ENCODE assay signal across 10 cellular contexts in genomic region chr20:50284811-50285375, GRCh38.
A peak's percentile ranks its signal among the peaks of the same experiment; 100 is the strongest.
DNase-seq lines count a peak whose midpoint lies in the region; ATAC-seq and TF ChIP-seq lines count a peak whose summit lies in the region.
"Had no signal": no experiment of that assay in that cellular context is flagged by ENCODE, and none has a peak within 500 bp of the region (broad histone marks: within the 10 kb centered on the region; RNA-seq: fewer than 3 reads in every experiment).

No MANE protein-coding gene starts in this region.

- H3K27me3 ChIP-seq in adipocyte (replicated peaks; ENCODE audit: control insufficient read depth, insufficient read depth, low read length) (no peaks in the 10 kb centered on the region), layer of hippocampus (ENCODE audit: control insufficient read depth, insufficient read depth, low read length) (no peaks in the 10 kb centered on the region)

- H3K36me3 ChIP-seq in adipocyte (ENCODE audit: control insufficient read depth, insufficient read depth, low read length, severe bottlenecking): no peaks in the 10 kb centered on the region

- H3K9me3 ChIP-seq in adipocyte (ENCODE audit: control insufficient read depth, low read length): no peaks in the 10 kb centered on the region

- H3K4me3 ChIP-seq in adipocyte (ENCODE audit: low read length): peak overlapping the region; percentile 28

- H3K9me3 Mint-ChIP-seq in stimulated activated effector memory CD8-positive, alpha-beta T cell treated with anti-CD3 and anti-CD28 coated beads, Interleukin-12 subunit alpha, Interleukin-12 subunit beta, amount 100 ng/mL, for 72 hours: no peaks in the 10 kb centered on the region

- H3K4me1 Mint-ChIP-seq in stimulated activated effector memory CD8-positive, alpha-beta T cell treated with anti-CD3 and anti-CD28 coated beads, Interleukin-12 subunit alpha, Interleukin-12 subunit beta, amount 100 ng/mL, for 72 hours: peaks cover 42% of the 10 kb centered on the region

- POLR2A ChIA-PET in HEK293T (lab: Yijun Ruan, JAX): interaction anchor here (0.8 to 3.1 kb wide), 9 partner anchors 8 to 169 kb away, joined by 3 to 24 read pairs (median 4); partner anchors contain the start of gene CEBPB

- peaks cover 6% of the 10 kb centered on the region for H3K36me3 Mint-ChIP-seq in stimulated activated effector memory CD8-positive, alpha-beta T cell treated with anti-CD3 and anti-CD28 coated beads, Interleukin-12 subunit alpha, Interleukin-12 subunit beta, amount 100 ng/mL, for 72 hours

- ATAC-seq in stimulated activated effector memory CD8-positive, alpha-beta T cell treated with anti-CD3 and anti-CD28 coated beads, Interleukin-12 subunit alpha, Interleukin-12 subunit beta, amount 100 ng/mL, for 72 hours: no peak
- no peak for ATAC-seq in GM21447 (IDR thresholded peaks at IDR 0.05; ENCODE audit: unreplicated experiment)

- H3K27ac ChIP-seq in layer of hippocampus (ENCODE audit: low read depth, low read length): peak overlapping the region; percentile 13

- peaks cover 56% of the 10 kb centered on the region for H3K4me1 ChIP-seq in adipocyte (ENCODE audit: control insufficient read depth, insufficient read depth, low read length)

- peak overlapping the region; percentile 55 for H3K4me3 Mint-ChIP-seq in stimulated activated effector memory CD8-positive, alpha-beta T cell treated with anti-CD3 and anti-CD28 coated beads, Interleukin-12 subunit alpha, Interleukin-12 subunit beta, amount 100 ng/mL, for 72 hours

- CTCF ChIA-PET in HEK293T (lab: Yijun Ruan, JAX): interaction anchor here (1.2 kb wide), 1 partner anchor 12 kb away, joined by 5 read pairs; no protein-coding TSS in a partner anchor

- DNase-seq in HEK293T (ENCODE audit: extremely low spot score) (peak; percentile 23), adipocyte (ENCODE audit: low read depth) (no peak), NCI-H2029 treated with DMSO at 0.1 percent for 48 hours (lab: John Stamatoyannopoulos, UW) (no peak), amniotic stem cell (lab: John Stamatoyannopoulos, UW) (no peak), SIG-M5 treated with dmso at 0.1 percent for 504 hours (lab: John Stamatoyannopoulos, UW; ENCODE audit: unreplicated experiment) (no peak)
- DNase-seq in stimulated activated effector memory CD8-positive, alpha-beta T cell treated with anti-CD3 and anti-CD28 coated beads, Interleukin-12 subunit alpha, Interleukin-12 subunit beta, amount 100 ng/mL, for 72 hours (ENCODE audit: low spot score in 2 of 2): no peak
- DNase-seq: hypothalamus, NCI-H1930 had no signal

- peak overlapping the region; percentile 95 for H3K27ac Mint-ChIP-seq in stimulated activated effector memory CD8-positive, alpha-beta T cell treated with anti-CD3 and anti-CD28 coated beads, Interleukin-12 subunit alpha, Interleukin-12 subunit beta, amount 100 ng/mL, for 72 hours

- H3K9ac ChIP-seq in adipocyte (ENCODE audit: low read length): peak overlapping the region; percentile 98

TF ChIP-seq in HEK293T, 16 proteins besides CTCF, POLR2A, EP300 and RAD21:
- TF ChIP-seq NFRKB (IDR thresholded peaks at IDR 0.05): no peak
- no peak for TF ChIP-seq SUZ12 (IDR thresholded peaks at IDR 0.05)
- TF ChIP-seq FOXA1 (IDR thresholded peaks at IDR 0.05): no peak
- TF ChIP-seq ARNT (IDR thresholded peaks at IDR 0.05): no peak
- no peak for TF ChIP-seq FOXM1 (IDR thresholded peaks at IDR 0.05; ENCODE audit: borderline replicate concordance)
- no peak for TF ChIP-seq FOXK2 (IDR thresholded peaks at IDR 0.05)
- no peak for TF ChIP-seq LEF1 (IDR thresholded peaks at IDR 0.05; ENCODE audit: borderline replicate concordance)
- no peak for TF ChIP-seq ZNF384 (IDR thresholded peaks at IDR 0.05)
- TF ChIP-seq L3MBTL2 (conservative IDR thresholded peaks at IDR 0.05): no peak
- no peak for TF ChIP-seq PKNOX1 (IDR thresholded peaks at IDR 0.05)
- TF ChIP-seq CTBP1 (IDR thresholded peaks at IDR 0.05; ENCODE audit: borderline replicate concordance): no peak
- TF ChIP-seq HDGF (IDR thresholded peaks at IDR 0.05; ENCODE audit: borderline replicate concordance): no peak
- no peak for TF ChIP-seq SP1 (IDR thresholded peaks at IDR 0.05)
- no peak for TF ChIP-seq ELF4 (IDR thresholded peaks at IDR 0.05)
- TF ChIP-seq TARDBP (IDR thresholded peaks at IDR 0.05): no peak
- TF ChIP-seq BHLHE40 (IDR thresholded peaks at IDR 0.05; ENCODE audit: borderline replicate concordance): no peak
